In genomic region chr14:92471919-92472318, GRCh38 we compare ENCODE assay signal across 11 cellular contexts. TPM values are rescaled to one million over a fixed set of nuclear protein-coding genes. Genes with fewer than 3 reads are reported as not detected.
DNase-seq lines count a peak whose midpoint lies in the region; ATAC-seq lines count a peak whose summit lies in the region.
"Had no signal": no experiment of that assay in that cellular context is flagged by ENCODE, and none has a peak within 500 bp of the region (broad histone marks: within the 10 kb centered on the region; RNA-seq: fewer than 3 reads in every experiment).

No MANE protein-coding gene starts in this region.

- ATAC-seq in GM19395 (IDR thresholded peaks at IDR 0.05; ENCODE audit: unreplicated experiment), result no peak

- peak; percentile 83 for DNase-seq in DMS 273 (lab: John Stamatoyannopoulos, UW; ENCODE audit: unreplicated experiment)
- DNase-seq in LoVo (ENCODE audit: low spot score), result peak; percentile 82
- peak; percentile 44 for DNase-seq in ecto neural progenitor cell (ENCODE audit: low spot score)
- DNase-seq in mucosa of gallbladder (ENCODE audit: low spot score), result peak; percentile 77
- no peak for DNase-seq in SHP77 (lab: John Stamatoyannopoulos, UW)
- DNase-seq in DMS153 treated with DMSO at 0.1 percent for 48 hours (lab: John Stamatoyannopoulos, UW; ENCODE audit: unreplicated experiment), result no peak
- DNase-seq in inferior parietal cortex (ENCODE audit: extremely low spot score), result no peak
- DNase-seq: activated effector memory CD4-positive, alpha-beta T cell treated with Interleukin-2 at 50 U/mL for 16 hours; esophagus squamous epithelium; T-helper 9 cell had no signal

RNA-seq across cellular contexts. Expression of gene RIN3, which starts 41.7 kb away (rescaled TPM):
- 33.7 TPM for total RNA-seq in mucosa of gallbladder

Comparison
In these comparisons a context has a peak if more than half of its experiments do, and no peak if none do; other contexts are left out.
1. DNase-seq: peak in DMS 273 (single experiment), LoVo (single experiment), ecto neural progenitor cell (single experiment) and mucosa of gallbladder (single experiment); none in SHP77 (0 of 2), DMS153 treated with DMSO at 0.1 percent for 48 hours (single experiment) and inferior parietal cortex (single experiment).